Comparison of ENCODE assay signal across 8 cellular contexts in genomic region chr7:156827587-156828203, GRCh38.
DNase-seq lines count a peak whose midpoint lies in the region; ATAC-seq and TF ChIP-seq lines count a peak whose summit lies in the region.
"Had no signal": no experiment of that assay in that cellular context is flagged by ENCODE, and none has a peak within 500 bp of the region (broad histone marks: within the 10 kb centered on the region; RNA-seq: fewer than 3 reads in every experiment).

No MANE protein-coding gene starts in this region.

- no peaks in the 10 kb centered on the region for H3K9me2 ChIP-seq in OCI-LY7 (ENCODE audit: insufficient read depth, low read length)

- in situ Hi-C loops in gastrocnemius medialis (cut with MboI; ENCODE audit: low sequenced_read_pairs in 4 of 4) = no loop called here

- no peak for ATAC-seq in gastrocnemius medialis
- no peak for ATAC-seq in HG03045 (IDR thresholded peaks at IDR 0.05; ENCODE audit: unreplicated experiment)
- ATAC-seq in GM19351 (IDR thresholded peaks at IDR 0.05; ENCODE audit: unreplicated experiment) = no peak

- H3K9me3 ChIP-seq in OCI-LY7 (ENCODE audit: low read length) (no peaks in the 10 kb centered on the region), gastrocnemius medialis (no peaks in the 10 kb centered on the region)

- H3K36me3 ChIP-seq in OCI-LY7 (ENCODE audit: insufficient read depth, low read length) (peaks cover 27% of the 10 kb centered on the region), gastrocnemius medialis (peaks cover 0 to 5% of the 10 kb centered on the region in 2 donors)

- H3K4me3 ChIP-seq in GM12864 (ENCODE audit: low read depth, low read length) = no peak overlapping the region
- no peak overlapping the region for H3K4me3 ChIP-seq in OCI-LY7 (ENCODE audit: low read depth, low read length, poor library complexity, severe bottlenecking)
- no peak overlapping the region for H3K4me3 ChIP-seq in epithelial cell of proximal tubule (ENCODE audit: low read depth, low read length)
- H3K4me3 ChIP-seq in gastrocnemius medialis = no peak overlapping the region

- intact Hi-C loops in OCI-LY7 (cut with micrococcal nuclease; ENCODE audit: unreplicated experiment) (loop anchor here (10.0 kb wide), 1 partner anchor 1033 kb away; no protein-coding TSS in a partner anchor), gastrocnemius medialis (cut with DNase I; ENCODE audit: low total_unique reads) (no loop called here)

- no TSS peak for BruUV-seq in OCI-LY7 (replicated peaks; lab: Mats Ljungman, UMichigan)

- H4K20me1 ChIP-seq in OCI-LY7 (ENCODE audit: insufficient read depth, low read length) = no peaks in the 10 kb centered on the region

- CTCF ChIA-PET in OCI-LY7 (lab: Charles Lee; ENCODE audit: unreplicated experiment) = no interaction called here

- no peak overlapping the region for H2AFZ ChIP-seq in OCI-LY7 (ENCODE audit: low read length)

- H3K27ac ChIP-seq in OCI-LY7 (ENCODE audit: low read depth, low read length, poor library complexity, severe bottlenecking) (no peak overlapping the region), gastrocnemius medialis (no peak overlapping the region), substantia nigra (ENCODE audit: low read depth, low read length, poor library complexity, severe bottlenecking) (no peak overlapping the region)

- POLR2A ChIA-PET in OCI-LY7 (lab: Charles Lee) = interaction anchor here (0.6 to 1.0 kb wide), 2 partner anchors 17 to 58 kb away, joined by 4 to 6 read pairs; no protein-coding TSS in a partner anchor

- TF ChIP-seq POLR2A in gastrocnemius medialis (IDR thresholded peaks at IDR 0.05) = no peak

- DNase-seq in GM12864 (ENCODE audit: low read depth) = no peak
- peak; percentile 30 for DNase-seq in OCI-LY7 (ENCODE audit: low spot score)
- no peak for DNase-seq in epithelial cell of proximal tubule (ENCODE audit: low read depth)
- no peak for DNase-seq in gastrocnemius medialis
- DNase-seq in substantia nigra (lab: John Stamatoyannopoulos, UW) = no peak
- DNase-seq: activated B cell treated with CpG ODN at 0.5 μM for 24 hours had no signal

- no peak overlapping the region for H3K4me2 ChIP-seq in OCI-LY7 (ENCODE audit: low read length)

- H3K79me2 ChIP-seq in OCI-LY7 (ENCODE audit: insufficient read depth, low read depth, low read length) = no peaks in the 10 kb centered on the region

- peaks cover 18% of the 10 kb centered on the region for H3K4me1 ChIP-seq in OCI-LY7 (ENCODE audit: insufficient read depth, low read length, poor library complexity, severe bottlenecking)
- H3K4me1 ChIP-seq in gastrocnemius medialis = no peaks in the 10 kb centered on the region

- H3K27me3 ChIP-seq in gastrocnemius medialis = no peaks in the 10 kb centered on the region

- TF ChIP-seq CTCF in GM12864 (IDR thresholded peaks at IDR 0.05; ENCODE audit: low read depth, low read length, missing control alignments) = peak; percentile 40
- TF ChIP-seq CTCF in OCI-LY7 (conservative IDR thresholded peaks at IDR 0.05; ENCODE audit: low read length) = peak; percentile 76
- TF ChIP-seq CTCF in epithelial cell of proximal tubule (conservative IDR thresholded peaks at IDR 0.05; ENCODE audit: low read depth, low read length) = peak; percentile 69
- peak in 3 of 5 experiments; percentile 12 to 47 (median 46) for TF ChIP-seq CTCF in gastrocnemius medialis (IDR thresholded peaks at IDR 0.05 in 4 of 5, conservative IDR thresholded peaks at IDR 0.05 in 1 of 5)
